In genomic region chr5:20683241-20683940, GRCh38 we compare ENCODE assay signal across 28 cellular contexts.
"Had no signal": no experiment of that assay in that cellular context is flagged by ENCODE, and none has a peak within 500 bp of the region (broad histone marks: within the 10 kb centered on the region; RNA-seq: fewer than 3 reads in every experiment).

No MANE protein-coding gene starts in this region.

- H3K4me3 Mint-ChIP-seq: activated B cell treated with CpG ODN at 0.5 μM for 24 hours; activated CD4-positive, alpha-beta T cell treated with anti-CD3 and anti-CD28 coated beads, Interleukin-2, amount 10 ng/mL, durations not matched to agents 24 days and 14 days; activated naive CD4-positive, alpha-beta T cell treated with anti-CD3 and anti-CD28 coated beads for 36 hours; activated naive CD8-positive, alpha-beta T cell; activated T-helper 17 cell treated with anti-CD3 and anti-CD28 coated beads, Interleukin-2, amount 50 U/mL, for 72 hours; brain; T-helper 1 cell treated with Interleukin-12 subunit alpha and Interleukin-12 subunit beta and Interleukin-4 antibody, amounts not matched to agents 30 μg/mL and 1 μg/mL, for 36 hours had no signal

- H3K4me3 ChIP-seq: SK-N-MC had no signal

- H3K36me3 Mint-ChIP-seq: activated naive CD8-positive, alpha-beta T cell; brain had no signal

- H3K27ac ChIP-seq: SK-N-MC had no signal

- FAIRE-seq: astrocyte had no signal

- H3K27ac Mint-ChIP-seq: activated B cell treated with CpG ODN at 0.5 μM for 24 hours; activated CD4-positive, alpha-beta T cell treated with anti-CD3 and anti-CD28 coated beads, Interleukin-2, amount 10 ng/mL, durations not matched to agents 24 days and 14 days; activated naive CD4-positive, alpha-beta T cell treated with anti-CD3 and anti-CD28 coated beads for 36 hours; activated naive CD8-positive, alpha-beta T cell; activated T-helper 17 cell treated with anti-CD3 and anti-CD28 coated beads, Interleukin-2, amount 50 U/mL, for 72 hours; brain; T-helper 1 cell treated with Interleukin-12 subunit alpha and Interleukin-12 subunit beta and Interleukin-4 antibody, amounts not matched to agents 30 μg/mL and 1 μg/mL, for 36 hours had no signal

- H3K4me1 Mint-ChIP-seq: activated B cell treated with CpG ODN at 0.5 μM for 24 hours; activated CD4-positive, alpha-beta T cell treated with anti-CD3 and anti-CD28 coated beads, Interleukin-2, amount 10 ng/mL, durations not matched to agents 24 days and 14 days; activated T-helper 17 cell treated with anti-CD3 and anti-CD28 coated beads, Interleukin-2, amount 50 U/mL, for 72 hours had no signal

- H3K27me3 Mint-ChIP-seq: activated B cell treated with CpG ODN at 0.5 μM for 24 hours; activated CD4-positive, alpha-beta T cell treated with anti-CD3 and anti-CD28 coated beads, Interleukin-2, amount 10 ng/mL, durations not matched to agents 24 days and 14 days; activated naive CD8-positive, alpha-beta T cell; activated T-helper 17 cell treated with anti-CD3 and anti-CD28 coated beads, Interleukin-2, amount 50 U/mL, for 72 hours; brain had no signal

- ATAC-seq: activated T-helper 17 cell treated with anti-CD3 and anti-CD28 coated beads, Interleukin-2, amount 50 U/mL, for 72 hours had no signal

- DNase-seq: activated B cell treated with CpG ODN at 0.5 μM for 24 hours; activated CD4-positive, alpha-beta T cell treated with anti-CD3 and anti-CD28 coated beads for 1 hour; activated CD4-positive, alpha-beta T cell treated with anti-CD3 and anti-CD28 coated beads, Interleukin-2, amount 10 ng/mL, durations not matched to agents 24 days and 14 days; activated CD4-positive, alpha-beta T cell treated with anti-CD3 and anti-CD28 coated beads, Interleukin-2, amount 50 U/mL, for 48 hours; activated CD8-positive, alpha-beta memory T cell treated with anti-CD3 and anti-CD28 coated beads for 24 hours; activated gamma-delta T cell; activated naive CD4-positive, alpha-beta T cell treated with anti-CD3 and anti-CD28 coated beads for 36 hours; activated T-cell treated with anti-CD3 and anti-CD28 coated beads, Interleukin-2, amount 50 U/mL, for 48 hours; amygdala; cerebellar nuclear complex; NCI-H1105 treated with DMSO at 0.1 percent for 48 hours; NCI-H146; NCI-H1930; NCI-H2171; NCI-H2227 treated with DMSO at 0.1 percent for 48 hours; NCI-H510A; NCI-H526 treated with DMSO at 0.1 percent for 48 hours; NCI-H82; OCI-M1; SIG-M5; SW 1271; T-helper 9 cell had no signal
